8 cellular contexts compared by ENCODE assay signal in genomic region chr20:43513298-43514061, GRCh38. TPM values are rescaled to one million over a fixed set of nuclear protein-coding genes. Genes with fewer than 3 reads are reported as not detected.
DNase-seq lines count a peak whose midpoint lies in the region; FAIRE-seq and TF ChIP-seq lines count a peak whose summit lies in the region.

No MANE protein-coding gene starts in this region.

- H3K4me3 ChIP-seq in A673 (ENCODE audit: low read depth, low read length, poor library complexity, severe bottlenecking) = peak overlapping the region; percentile 63
- peak overlapping the region; percentile 60 for H3K4me3 ChIP-seq in astrocyte of the cerebellum (ENCODE audit: low read depth, low read length)
- peak overlapping the region; percentile 9 for H3K4me3 ChIP-seq in mesendoderm (ENCODE audit: low read length)

- in situ Hi-C loops in astrocyte of the cerebellum (cut with HindIII; ENCODE audit: low sequenced_read_pairs) = no loop called here

- no peak for FAIRE-seq in H54 (lab: Jason Lieb, UNC)

- no peak overlapping the region for H4K8ac ChIP-seq in mesendoderm (ENCODE audit: low read depth, low read length)

- H3K36me3 ChIP-seq in A673 (ENCODE audit: insufficient read depth, low read length, poor library complexity, severe bottlenecking) (no peaks in the 10 kb centered on the region), mesendoderm (ENCODE audit: control insufficient read depth, insufficient read depth, low read length) (no peaks in the 10 kb centered on the region)

- no peak overlapping the region for H3K27ac ChIP-seq in A673 (ENCODE audit: low read depth, low read length, poor library complexity, severe bottlenecking)
- H3K27ac ChIP-seq in mesendoderm (ENCODE audit: low read depth, low read length) = no peak overlapping the region

- H3K4ac ChIP-seq in mesendoderm (ENCODE audit: low read depth, low read length) = no peak overlapping the region

- no peak overlapping the region for H2AK5ac ChIP-seq in mesendoderm (ENCODE audit: low read length)

- no peaks in the 10 kb centered on the region for H3K79me2 ChIP-seq in mesendoderm (ENCODE audit: control insufficient read depth, insufficient read depth, low read length)

- peak overlapping the region; percentile 40 for H3K4me2 ChIP-seq in mesendoderm (ENCODE audit: low read length)

- peak overlapping the region; percentile 68 for H3K9ac ChIP-seq in mesendoderm (ENCODE audit: low read length)

- POLR2A ChIA-PET in A673 (lab: Charles Lee; ENCODE audit: low non-redundant PET) = no interaction called here

- H2BK15ac ChIP-seq in mesendoderm (replicated peaks; ENCODE audit: low read depth) = no peak overlapping the region

- no peak overlapping the region for H3K18ac ChIP-seq in mesendoderm (ENCODE audit: low read length)

- H3K9me3 ChIP-seq in A673 (ENCODE audit: low read depth, low read length, poor library complexity, severe bottlenecking) = no peaks in the 10 kb centered on the region

- intact Hi-C loops in A673 (cut with micrococcal nuclease; ENCODE audit: unreplicated experiment) = no loop called here

- no CpG with 5 or more reads among the region's 24 CpGs for WGBS in mesendoderm (ENCODE audit: extremely low coverage, insufficient coverage, low lambda C conversion rate)

- H4K5ac ChIP-seq in mesendoderm (ENCODE audit: low read length) = no peak overlapping the region

- DNase-seq in A673 (ENCODE audit: low spot score) = no peak
- DNase-seq in H54 (ENCODE audit: insufficient read length, low spot score) = no peak
- DNase-seq in astrocyte of the cerebellum (ENCODE audit: low read depth) = no peak
- no peak for DNase-seq in mesendoderm
- no peak for DNase-seq in NAMALWA (ENCODE audit: low spot score)
- no peak for DNase-seq in stimulated activated CD4-positive, alpha-beta T cell treated with anti-CD3 and anti-CD28 coated beads, Interleukin-2, amount 100 ng/mL, for 24 hours
- DNase-seq in activated effector memory CD4-positive, alpha-beta T cell treated with anti-CD3 and anti-CD28 coated beads, Interleukin-2, amount 50 U/mL, for 16 hours = no peak
- no peak for DNase-seq in iPS-NIHi7 (ENCODE audit: extremely low spot score)

- H3K79me1 ChIP-seq in mesendoderm (ENCODE audit: low read length) = no peaks in the 10 kb centered on the region

- no peak overlapping the region for H3K23ac ChIP-seq in mesendoderm (ENCODE audit: low read length)

- peaks cover 1% of the 10 kb centered on the region for H3K27me3 ChIP-seq in A673 (replicated peaks; ENCODE audit: insufficient read depth, low read depth, low read length, poor library complexity)
- no peaks in the 10 kb centered on the region for H3K27me3 ChIP-seq in mesendoderm (ENCODE audit: insufficient read depth, low read length, poor library complexity)

- H2BK120ac ChIP-seq in mesendoderm (ENCODE audit: low read depth, low read length) = no peak overlapping the region

- H3K4me1 ChIP-seq in A673 (ENCODE audit: insufficient read depth, low read length, poor library complexity, severe bottlenecking) (no peaks in the 10 kb centered on the region), mesendoderm (ENCODE audit: control insufficient read depth, low read depth, low read length) (no peaks in the 10 kb centered on the region)

- TF ChIP-seq CTCF in A673 (conservative IDR thresholded peaks at IDR 0.05; ENCODE audit: low read depth, low read length) (no peak), astrocyte of the cerebellum (IDR thresholded peaks at IDR 0.05; ENCODE audit: low read depth, low read length, missing control alignments) (no peak)

- no peak overlapping the region for H2BK5ac ChIP-seq in mesendoderm (ENCODE audit: low read length)

- peak overlapping the region; percentile 85 for H3K56ac ChIP-seq in mesendoderm (ENCODE audit: low read length)

- CTCF ChIA-PET in A673 (lab: Charles Lee) = no interaction called here

- TF ChIP-seq POLR2A in H54 (IDR thresholded peaks at IDR 0.05; ENCODE audit: low read depth, low read length) = peak; percentile 74

- no TSS peak for BruUV-seq in A673 (replicated peaks; lab: Mats Ljungman, UMichigan)

RNA-seq across cellular contexts. Expression of gene L3MBTL1, which starts 6.0 kb away (rescaled TPM):
- total RNA-seq in A673 (2021) = 8.1 and 9.6 TPM in 2 replicates
- polyA plus RNA-seq in mesendoderm (2013, experiment 1 of 2) = 2.1 TPM
- polyA plus RNA-seq in mesendoderm (2013, experiment 2 of 2) = 1.8 TPM

RNA-seq across cellular contexts. Expression of gene SGK2, which starts 45.3 kb away (rescaled TPM):
- 0.13 and 1.1 TPM in 2 replicates for total RNA-seq in A673 (2021)
- 0.04 TPM for polyA plus RNA-seq in mesendoderm (2013, experiment 1 of 2)
- 0.08 TPM for polyA plus RNA-seq in mesendoderm (2013, experiment 2 of 2)

RNA-seq across cellular contexts. Expression of gene SRSF6, which starts 55.8 kb away (rescaled TPM):
- total RNA-seq in A673 (2021) = 189 and 212 TPM in 2 replicates
- polyA plus RNA-seq in mesendoderm (2013, experiment 1 of 2) = 155 TPM
- polyA plus RNA-seq in mesendoderm (2013, experiment 2 of 2) = 154 TPM

Comparison
In these comparisons a context has a peak if more than half of its experiments do, and no peak if none do; other contexts are left out.
1. H3K4me3 ChIP-seq: peak in every context shown above with its lines; median percentile 63 in A673; 60 in astrocyte of the cerebellum; 9 in mesendoderm.